7 cellular contexts compared by ENCODE assay signal in the genomic region with DNA sequence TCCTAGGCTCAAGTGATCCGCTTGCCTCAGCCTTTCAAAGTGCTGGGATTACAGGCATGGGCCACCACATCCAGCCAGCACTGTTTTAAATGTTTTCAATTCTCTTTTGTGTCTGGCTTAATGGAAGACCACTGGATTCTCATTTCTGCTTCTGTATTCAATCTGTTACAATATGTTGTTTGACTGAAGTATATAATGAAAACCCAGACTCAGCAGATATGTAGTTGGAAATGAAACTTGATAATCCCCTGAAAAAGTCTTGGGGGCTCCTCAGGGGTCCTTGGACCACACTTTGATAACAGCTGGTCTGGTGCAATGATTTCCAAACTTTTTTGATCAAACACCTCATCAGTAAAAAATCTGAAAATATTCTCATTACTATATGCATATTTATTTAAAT.
"Had no signal": no experiment of that assay in that cellular context is flagged by ENCODE, and none has a peak within 500 bp of the region (broad histone marks: within the 10 kb centered on the region; RNA-seq: fewer than 3 reads in every experiment).

No MANE protein-coding gene starts in this region.

- H3K4me3 ChIP-seq: GM23338 had no signal

- H3K27ac ChIP-seq: HL-60, KMS-11 had no signal

- DNase-seq: H9, HCEC 1CT, Karpas-422, KBM-7 had no signal
